In the genomic region with DNA sequence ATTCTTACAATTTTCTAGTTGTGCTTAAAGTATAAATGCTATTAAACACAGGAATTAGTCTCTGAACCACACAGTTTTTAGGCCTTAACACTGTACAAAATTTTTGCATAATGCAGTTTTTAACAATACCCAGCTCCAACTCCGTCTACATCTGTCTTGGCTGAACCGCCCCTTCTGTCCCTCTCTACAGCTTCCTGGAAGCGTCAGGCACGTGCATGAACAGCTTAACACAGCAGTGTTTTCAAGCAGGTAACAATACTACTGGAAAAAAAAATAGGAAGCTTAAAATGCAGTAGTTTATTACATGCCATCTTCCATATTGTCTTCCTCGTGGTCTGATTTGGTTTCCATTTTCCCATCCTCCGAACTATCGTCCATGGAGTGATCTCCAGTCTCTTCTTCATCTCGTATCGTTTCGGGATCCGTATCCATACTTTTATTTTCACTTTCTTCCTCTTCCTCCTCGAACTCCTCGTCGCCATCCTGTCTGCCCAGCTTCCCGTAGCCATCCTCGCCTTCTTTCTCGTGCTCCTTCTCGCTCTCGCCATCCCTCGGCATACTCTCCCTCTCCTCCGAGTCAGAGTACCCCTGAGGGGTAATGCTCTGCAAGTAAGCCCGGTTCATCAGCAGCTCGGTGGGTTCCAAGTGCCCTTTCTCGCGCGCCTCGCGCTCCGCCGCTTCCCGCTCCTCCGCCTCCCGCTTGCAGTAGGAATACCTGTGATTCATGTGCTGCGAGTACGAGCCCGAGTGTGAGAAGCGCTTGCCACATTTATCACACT, we compare ENCODE assay signal across 1 cellular context.
TF ChIP-seq lines count a peak whose summit lies in the region.

No MANE protein-coding gene starts in this region.

TF ChIP-seq in A549, 52 proteins besides CTCF, POLR2A, EP300 and RAD21 (continued from another document):
- peak; percentile 27; the same call in 1 of the 2 replicates for TF ChIP-seq MAX (IDR thresholded peaks at IDR 0.05)
